In the genomic region with DNA sequence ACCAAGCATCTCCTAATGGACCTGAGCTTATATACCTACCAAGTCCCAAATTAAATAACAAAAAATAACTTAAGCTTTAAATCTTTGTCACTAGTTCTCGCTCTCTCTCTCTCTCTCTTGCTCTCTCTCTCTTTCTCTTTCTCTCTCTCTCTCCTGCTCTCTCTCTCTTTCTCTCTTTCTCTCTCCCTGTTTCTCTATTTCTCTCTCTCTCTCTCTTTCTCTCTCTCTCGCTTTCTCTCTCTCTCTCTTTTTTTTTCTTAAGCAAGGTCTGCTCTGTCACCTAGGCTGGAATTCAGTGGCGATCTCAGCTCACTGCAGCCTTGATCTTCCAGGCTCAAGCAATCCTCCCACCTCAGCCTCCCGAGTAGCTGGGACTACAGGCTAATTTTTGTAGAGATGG, we compare ENCODE assay signal across 18 cellular contexts.
A peak's percentile ranks its signal among the peaks of the same experiment; 100 is the strongest.
DNase-seq lines count a peak whose midpoint lies in the region; ATAC-seq, FAIRE-seq and TF ChIP-seq lines count a peak whose summit lies in the region.
"Had no signal": no experiment of that assay in that cellular context is flagged by ENCODE, and none has a peak within 500 bp of the region (broad histone marks: within the 10 kb centered on the region; RNA-seq: fewer than 3 reads in every experiment).

No MANE protein-coding gene starts in this region.

- H3K27ac ChIP-seq in H9 (ENCODE audit: insufficient read length, low read depth, low read length) = no peak overlapping the region
- no peak overlapping the region for H3K27ac ChIP-seq in CD4-positive, alpha-beta T cell (ENCODE audit: low read depth, low read length)

- H3K36me3 Mint-ChIP-seq in H9 (ENCODE audit: insufficient read depth in 1 of 3, low read depth in 3 of 3) = no peaks in the 10 kb centered on the region
- H3K36me3 Mint-ChIP-seq in activated B cell treated with CpG ODN at 0.5 μM for 24 hours (ENCODE audit: low read depth) = peaks cover 57% of the 10 kb centered on the region
- no peaks in the 10 kb centered on the region for H3K36me3 Mint-ChIP-seq in progenitor cell of endocrine pancreas (ENCODE audit: insufficient read depth)
- H3K36me3 Mint-ChIP-seq in CD4-positive, alpha-beta T cell (ENCODE audit: low read depth) = no peaks in the 10 kb centered on the region
- H3K36me3 Mint-ChIP-seq: CD4-positive, CD25-positive, alpha-beta regulatory T cell had no signal

- H3K9ac ChIP-seq in H9 (ENCODE audit: extremely low read depth, insufficient read length, low read length) = no peak overlapping the region

- H4K5ac ChIP-seq in H9 (ENCODE audit: insufficient read length, low read depth, low read length) = no peak overlapping the region

- no peak overlapping the region for H3K14ac ChIP-seq in H9 (ENCODE audit: insufficient read depth, low read length)

- no peak overlapping the region for H3K4me2 ChIP-seq in H9 (ENCODE audit: insufficient read depth, insufficient read length, low read length)

- H3K9me3 Mint-ChIP-seq in H9 (no peaks in the 10 kb centered on the region), activated B cell treated with CpG ODN at 0.5 μM for 24 hours (no peaks in the 10 kb centered on the region), progenitor cell of endocrine pancreas (ENCODE audit: low read depth) (no peaks in the 10 kb centered on the region)
- peaks cover 3% of the 10 kb centered on the region for H3K9me3 Mint-ChIP-seq in CD4-positive, alpha-beta T cell

- no peak overlapping the region for H2BK15ac ChIP-seq in H9 (ENCODE audit: low read depth, low read length)

- H4K8ac ChIP-seq in H9 (replicated peaks; ENCODE audit: insufficient read length, low read depth, low read length) = no peak overlapping the region

- H2BK20ac ChIP-seq in H9 (ENCODE audit: low read depth, low read length, poor library complexity, severe bottlenecking) = no peak overlapping the region

- peak overlapping the region in 2 of 3 experiments; percentile 39 to 57; a peak in 1 of 7 replicates for H3K27ac Mint-ChIP-seq in H9
- H3K27ac Mint-ChIP-seq in activated B cell treated with CpG ODN at 0.5 μM for 24 hours = peak overlapping the region; percentile 31
- H3K27ac Mint-ChIP-seq in progenitor cell of endocrine pancreas = peak overlapping the region; percentile 73
- H3K27ac Mint-ChIP-seq in CD4-positive, alpha-beta T cell = no peak overlapping the region
- H3K27ac Mint-ChIP-seq: CD4-positive, CD25-positive, alpha-beta regulatory T cell had no signal

- DNase-seq in H9 (no peak), activated B cell treated with CpG ODN at 0.5 μM for 24 hours (no peak), progenitor cell of endocrine pancreas (ENCODE audit: low spot score, unreplicated experiment) (no peak), RCC 7860 (ENCODE audit: low spot score) (no peak)
- DNase-seq in CD4-positive, alpha-beta T cell = no peak
- DNase-seq: BE2C; C1 segment of cervical spinal cord; Caco-2; CD4-positive, CD25-positive, alpha-beta regulatory T cell; GOT3; H7; IMR-90; KBM-7 had no signal

- no peak overlapping the region for H3T11ph ChIP-seq in H9 (ENCODE audit: low read length)

- ATAC-seq in activated B cell treated with CpG ODN at 0.5 μM for 24 hours (ENCODE audit: low read depth) = no peak
- no peak for ATAC-seq in HG03565 (IDR thresholded peaks at IDR 0.05; ENCODE audit: unreplicated experiment)
- no peak for ATAC-seq in CD4-positive, alpha-beta T cell (ENCODE audit: poor library complexity)

- intact Hi-C loops in activated B cell treated with CpG ODN at 0.5 μM for 24 hours (cut with micrococcal nuclease) = no loop called here
- intact Hi-C loops in CD4-positive, alpha-beta T cell (cut with DNase I, micrococcal nuclease) = no loop called here

- H3K4me1 Mint-ChIP-seq in H9 (no peaks in the 10 kb centered on the region), activated B cell treated with CpG ODN at 0.5 μM for 24 hours (peaks cover 21% of the 10 kb centered on the region), progenitor cell of endocrine pancreas (ENCODE audit: low read depth) (no peaks in the 10 kb centered on the region)
- peaks cover 7% of the 10 kb centered on the region for H3K4me1 Mint-ChIP-seq in CD4-positive, alpha-beta T cell (ENCODE audit: low read depth)
- H3K4me1 Mint-ChIP-seq: CD4-positive, CD25-positive, alpha-beta regulatory T cell had no signal

- POLR2A ChIA-PET in activated B cell treated with CpG ODN at 0.5 μM for 24 hours (lab: Charles Lee) = no interaction called here
- POLR2A ChIA-PET in CD4-positive, alpha-beta T cell (lab: Charles Lee) = no interaction called here

- H3K4ac ChIP-seq in H9 (ENCODE audit: low read depth, low read length) = no peak overlapping the region

- H3K79me2 ChIP-seq in H9 (ENCODE audit: insufficient read depth, low read length) = no peaks in the 10 kb centered on the region

- H2AFZ ChIP-seq in H9 (ENCODE audit: low read length) = no peak overlapping the region

- H4K91ac ChIP-seq in H9 (ENCODE audit: insufficient read length, low read depth, low read length) = no peak overlapping the region

- no peak overlapping the region for H2BK12ac ChIP-seq in H9 (ENCODE audit: insufficient read length, low read depth, low read length)

- H3K27me3 Mint-ChIP-seq in H9 (ENCODE audit: low read depth) = no peaks in the 10 kb centered on the region
- H3K27me3 Mint-ChIP-seq in activated B cell treated with CpG ODN at 0.5 μM for 24 hours = no peaks in the 10 kb centered on the region
- H3K27me3 Mint-ChIP-seq in progenitor cell of endocrine pancreas = no peaks in the 10 kb centered on the region
- peaks cover 4% of the 10 kb centered on the region for H3K27me3 Mint-ChIP-seq in CD4-positive, alpha-beta T cell

- H2AK5ac ChIP-seq in H9 (ENCODE audit: insufficient read length, low read length) = no peak overlapping the region

- TF ChIP-seq CTCF in H9 (conservative IDR thresholded peaks at IDR 0.05) (no peak), activated B cell treated with CpG ODN at 0.5 μM for 24 hours (IDR thresholded peaks at IDR 0.05) (no peak), progenitor cell of endocrine pancreas (IDR thresholded peaks at IDR 0.05; ENCODE audit: unreplicated experiment) (no peak)
- TF ChIP-seq CTCF in CD4-positive, alpha-beta T cell (IDR thresholded peaks at IDR 0.05) = no peak

- no peaks in the 10 kb centered on the region for H4K20me1 ChIP-seq in H9 (ENCODE audit: control insufficient read depth, insufficient read depth, insufficient read length)

- H3K23ac ChIP-seq in H9 (ENCODE audit: insufficient read length, low read depth, low read length) = no peak overlapping the region

- H3K18ac ChIP-seq in H9 (ENCODE audit: insufficient read length, low read depth, low read length) = no peak overlapping the region

- H3K79me1 ChIP-seq in H9 (ENCODE audit: insufficient read depth, low read depth, low read length, poor library complexity, severe bottlenecking) = no peaks in the 10 kb centered on the region

- CTCF ChIA-PET in activated B cell treated with CpG ODN at 0.5 μM for 24 hours (lab: Charles Lee) = no interaction called here
- CTCF ChIA-PET in CD4-positive, alpha-beta T cell (lab: Charles Lee) = no interaction called here

- no peaks in the 10 kb centered on the region for H3K27me3 ChIP-seq in H9 (ENCODE audit: insufficient read depth, low read length)
- no peaks in the 10 kb centered on the region for H3K27me3 ChIP-seq in CD4-positive, alpha-beta T cell (ENCODE audit: control insufficient read depth, insufficient read depth, low read length)
- H3K27me3 ChIP-seq: BE2C had no signal

- no peaks in the 10 kb centered on the region for H3K9me3 ChIP-seq in H9 (ENCODE audit: control insufficient read depth, low read depth, low read length)
- H3K9me3 ChIP-seq in CD4-positive, alpha-beta T cell (ENCODE audit: control insufficient read depth, low read length) = no peaks in the 10 kb centered on the region
- H3K9me3 ChIP-seq: BE2C, Caco-2 had no signal

- no peak overlapping the region for H2BK5ac ChIP-seq in H9 (ENCODE audit: insufficient read length, low read length)

- H3K4me1 ChIP-seq in H9 (ENCODE audit: insufficient read depth, low read length) = no peaks in the 10 kb centered on the region
- H3K4me1 ChIP-seq: BE2C, Caco-2 had no signal

- no peak overlapping the region for H2BK120ac ChIP-seq in H9 (ENCODE audit: low read depth, low read length, poor library complexity, severe bottlenecking)

- H3K56ac ChIP-seq in H9 (ENCODE audit: insufficient read length, low read depth, low read length) = no peak overlapping the region

- WGBS in H9 (ENCODE audit: extremely low coverage, insufficient read length, low lambda C conversion rate) = no CpG with 5 or more reads among the region's 4 CpGs

- H3K23me2 ChIP-seq in H9 (ENCODE audit: insufficient read length, low read depth, low read length, poor library complexity, severe bottlenecking) = no peaks in the 10 kb centered on the region

- no peak overlapping the region for H3K4me3 Mint-ChIP-seq in H9
- H3K4me3 Mint-ChIP-seq in activated B cell treated with CpG ODN at 0.5 μM for 24 hours = no peak overlapping the region
- H3K4me3 Mint-ChIP-seq in progenitor cell of endocrine pancreas (ENCODE audit: low read depth) = no peak overlapping the region
- no peak overlapping the region for H3K4me3 Mint-ChIP-seq in CD4-positive, alpha-beta T cell
- H3K4me3 Mint-ChIP-seq: CD4-positive, CD25-positive, alpha-beta regulatory T cell had no signal

- no peak for FAIRE-seq in RCC 7860 (lab: Jason Lieb, UNC)
- FAIRE-seq: D721Med, G401.6, GM12891, HTR-8/SVneo had no signal
